Comparison of ENCODE assay signal across 9 cellular contexts in genomic region chr1:216531308-216532239, GRCh38.
DNase-seq lines count a peak whose midpoint lies in the region; ATAC-seq and TF ChIP-seq lines count a peak whose summit lies in the region.
"Had no signal": no experiment of that assay in that cellular context is flagged by ENCODE, and none has a peak within 500 bp of the region (broad histone marks: within the 10 kb centered on the region; RNA-seq: fewer than 3 reads in every experiment).

No MANE protein-coding gene starts in this region.

- CTCF ChIA-PET in naive thymus-derived CD4-positive, alpha-beta T cell (lab: Charles Lee): no interaction called here

- TF ChIP-seq CTCF in HFF-Myc (IDR thresholded peaks at IDR 0.05; ENCODE audit: low read depth, low read length, missing control alignments) (no peak), coronary artery (IDR thresholded peaks at IDR 0.05) (no peak)

- H3K27ac Mint-ChIP-seq in naive thymus-derived CD4-positive, alpha-beta T cell: no peak overlapping the region

- no peaks in the 10 kb centered on the region for H3K4me1 Mint-ChIP-seq in naive thymus-derived CD4-positive, alpha-beta T cell

- H3K27ac ChIP-seq in coronary artery: no peak overlapping the region
- H3K27ac ChIP-seq in naive thymus-derived CD4-positive, alpha-beta T cell (ENCODE audit: low read depth, low read length): no peak overlapping the region
- H3K27ac ChIP-seq: SK-N-MC had no signal

- H3K4me1 ChIP-seq in naive thymus-derived CD4-positive, alpha-beta T cell (ENCODE audit: control insufficient read depth in 2 of 2, insufficient read depth in 2 of 2, low read length in 2 of 2): no peaks in the 10 kb centered on the region

- intact Hi-C loops in naive thymus-derived CD4-positive, alpha-beta T cell (cut with micrococcal nuclease): no loop called here

- H3K9me3 ChIP-seq in naive thymus-derived CD4-positive, alpha-beta T cell (ENCODE audit: control insufficient read depth in 2 of 3, low read length in 3 of 3): no peaks in the 10 kb centered on the region

- peak overlapping the region in 8 of 10 donors; percentile 8 to 46 (median 27) for H3K4me3 Mint-ChIP-seq in naive thymus-derived CD4-positive, alpha-beta T cell

- H3K36me3 ChIP-seq in naive thymus-derived CD4-positive, alpha-beta T cell (ENCODE audit: control insufficient read depth in 2 of 3, insufficient read depth in 3 of 3, low read length in 3 of 3): no peaks in the 10 kb centered on the region

- peak; percentile 75 for ATAC-seq in GM18505 (IDR thresholded peaks at IDR 0.05; ENCODE audit: unreplicated experiment)
- no peak for ATAC-seq in naive thymus-derived CD4-positive, alpha-beta T cell

- H3K27me3 Mint-ChIP-seq in naive thymus-derived CD4-positive, alpha-beta T cell: no peaks in the 10 kb centered on the region

- POLR2A ChIA-PET in naive thymus-derived CD4-positive, alpha-beta T cell (lab: Charles Lee): no interaction called here

- H3K9me3 Mint-ChIP-seq in naive thymus-derived CD4-positive, alpha-beta T cell: peaks cover 0 to 17% (median 4%) of the 10 kb centered on the region in 11 donors

- no peaks in the 10 kb centered on the region for H3K27me3 ChIP-seq in naive thymus-derived CD4-positive, alpha-beta T cell (ENCODE audit: control insufficient read depth in 2 of 2, insufficient read depth in 2 of 2, low read length in 2 of 2)

- DNase-seq in HFF-Myc (ENCODE audit: extremely low read depth, low read depth) (no peak), NCI-H2196 treated with DMSO at 0.1 percent for 48 hours (lab: John Stamatoyannopoulos, UW; ENCODE audit: unreplicated experiment) (peak; percentile 5), coronary artery (ENCODE audit: low spot score) (no peak), KG1 (lab: John Stamatoyannopoulos, UW) (no peak)
- no peak for DNase-seq in naive thymus-derived CD4-positive, alpha-beta T cell
- DNase-seq in activated naive CD4-positive, alpha-beta T cell (lab: John Stamatoyannopoulos, UW): no peak
- no peak for DNase-seq in activated naive CD4-positive, alpha-beta T cell treated with Interleukin-2 at 50 U/mL for 16 hours

- no peak for TF ChIP-seq POLR2A in GM18505 (IDR thresholded peaks at IDR 0.05; ENCODE audit: borderline replicate concordance, extremely low read depth, insufficient read depth, insufficient read length)

- no peaks in the 10 kb centered on the region for H3K36me3 Mint-ChIP-seq in naive thymus-derived CD4-positive, alpha-beta T cell

- H3K4me3 ChIP-seq in HFF-Myc (replicated peaks; ENCODE audit: low read depth, low read length) (peak overlapping the region; percentile 23), coronary artery (peak overlapping the region; percentile 66)
- H3K4me3 ChIP-seq in naive thymus-derived CD4-positive, alpha-beta T cell (ENCODE audit: low read length): no peak overlapping the region
- H3K4me3 ChIP-seq: SK-N-MC had no signal
